Comparison of ENCODE assay signal across 1 cellular context in the genomic region with DNA sequence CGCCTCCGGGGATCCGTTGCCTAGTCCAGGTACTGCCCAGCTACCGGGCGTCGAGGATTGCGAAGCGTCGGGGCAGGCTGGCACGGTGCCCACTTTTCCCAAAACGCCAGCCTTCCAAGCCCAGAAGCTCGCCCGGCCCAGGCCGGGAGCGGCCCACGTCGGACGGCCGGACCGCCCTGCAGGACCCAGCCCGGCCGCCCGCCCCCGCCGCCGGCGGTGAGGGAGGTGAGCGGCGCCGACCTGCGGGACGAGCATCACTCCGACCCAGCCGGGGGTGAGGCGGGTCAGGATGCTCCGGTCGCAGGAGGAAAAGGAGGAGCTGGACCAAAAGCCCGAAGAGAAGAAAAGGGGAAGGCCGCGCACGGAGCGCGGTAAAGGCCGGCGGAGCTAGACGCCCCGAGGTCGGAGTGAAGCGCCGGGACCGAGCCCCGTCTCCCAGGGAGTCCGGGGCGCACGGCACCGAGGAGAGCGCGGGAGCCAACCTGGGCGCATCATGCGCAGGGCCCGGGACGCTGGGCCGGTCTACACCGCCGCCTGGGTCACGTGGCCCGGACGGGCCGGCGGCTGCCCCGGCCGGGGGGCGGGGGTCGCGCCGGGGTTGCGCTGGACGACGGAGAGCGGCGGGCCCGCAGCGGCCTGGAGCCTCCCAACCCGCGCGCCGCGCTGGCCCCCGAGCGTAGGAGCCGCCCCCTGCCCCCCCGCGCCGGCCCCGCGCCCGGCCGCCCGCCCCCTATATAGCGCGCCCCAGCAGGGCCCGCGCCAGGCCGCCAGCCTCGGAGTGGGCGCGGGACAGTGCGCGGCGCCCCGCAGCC.
TF ChIP-seq lines count a peak whose summit lies in the region.

AQP5 (plus strand) TSS at position 762 of the 812 bp plus-strand sequence. CDS start 146 bp downstream, outside the sequence.

TF ChIP-seq in WTC11, 78 proteins besides CTCF, POLR2A, EP300 and RAD21 (continued from another document):
- TF ChIP-seq, protein P1, sequence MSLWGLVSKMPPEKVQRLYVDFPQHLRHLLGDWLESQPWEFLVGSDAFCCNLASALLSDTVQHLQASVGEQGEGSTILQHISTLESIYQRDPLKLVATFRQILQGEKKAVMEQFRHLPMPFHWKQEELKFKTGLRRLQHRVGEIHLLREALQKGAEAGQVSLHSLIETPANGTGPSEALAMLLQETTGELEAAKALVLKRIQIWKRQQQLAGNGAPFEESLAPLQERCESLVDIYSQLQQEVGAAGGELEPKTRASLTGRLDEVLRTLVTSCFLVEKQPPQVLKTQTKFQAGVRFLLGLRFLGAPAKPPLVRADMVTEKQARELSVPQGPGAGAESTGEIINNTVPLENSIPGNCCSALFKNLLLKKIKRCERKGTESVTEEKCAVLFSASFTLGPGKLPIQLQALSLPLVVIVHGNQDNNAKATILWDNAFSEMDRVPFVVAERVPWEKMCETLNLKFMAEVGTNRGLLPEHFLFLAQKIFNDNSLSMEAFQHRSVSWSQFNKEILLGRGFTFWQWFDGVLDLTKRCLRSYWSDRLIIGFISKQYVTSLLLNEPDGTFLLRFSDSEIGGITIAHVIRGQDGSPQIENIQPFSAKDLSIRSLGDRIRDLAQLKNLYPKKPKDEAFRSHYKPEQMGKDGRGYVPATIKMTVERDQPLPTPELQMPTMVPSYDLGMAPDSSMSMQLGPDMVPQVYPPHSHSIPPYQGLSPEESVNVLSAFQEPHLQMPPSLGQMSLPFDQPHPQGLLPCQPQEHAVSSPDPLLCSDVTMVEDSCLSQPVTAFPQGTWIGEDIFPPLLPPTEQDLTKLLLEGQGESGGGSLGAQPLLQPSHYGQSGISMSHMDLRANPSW (CRISPR knock-in tag; conservative IDR thresholded peaks at IDR 0.05; ENCODE audit: low read depth): no peak
- TF ChIP-seq TCF7 (CRISPR knock-in tag; IDR thresholded peaks at IDR 0.05; ENCODE audit: low read depth): no peak
- no peak for TF ChIP-seq ZNF416 (CRISPR knock-in tag; IDR thresholded peaks at IDR 0.05)
- no peak for TF ChIP-seq NR2C2 (CRISPR knock-in tag; IDR thresholded peaks at IDR 0.05)
- TF ChIP-seq USF1 (CRISPR knock-in tag; IDR thresholded peaks at IDR 0.05): peak; percentile 80
- no peak for TF ChIP-seq CREB1 (CRISPR knock-in tag; IDR thresholded peaks at IDR 0.05)
- TF ChIP-seq PRDM15 (CRISPR knock-in tag; IDR thresholded peaks at IDR 0.05): no peak
- TF ChIP-seq ZNF219 (CRISPR knock-in tag; IDR thresholded peaks at IDR 0.05; ENCODE audit: borderline replicate concordance): no peak
- no peak for TF ChIP-seq ZNF138 (CRISPR knock-in tag; conservative IDR thresholded peaks at IDR 0.05)
- no peak for TF ChIP-seq MXD4 (CRISPR knock-in tag; IDR thresholded peaks at IDR 0.05; ENCODE audit: borderline replicate concordance)
- TF ChIP-seq PRRX2 (CRISPR knock-in tag; IDR thresholded peaks at IDR 0.05): no peak
- no peak for TF ChIP-seq NFYB (CRISPR knock-in tag; conservative IDR thresholded peaks at IDR 0.05; ENCODE audit: low read depth)
- TF ChIP-seq TP53 (CRISPR knock-in tag; IDR thresholded peaks at IDR 0.05): no peak
- TF ChIP-seq ESRRA (CRISPR knock-in tag; IDR thresholded peaks at IDR 0.05; ENCODE audit: borderline replicate concordance): no peak
- no peak for TF ChIP-seq MYBL2 (CRISPR knock-in tag; IDR thresholded peaks at IDR 0.05)
- TF ChIP-seq, protein P2, sequence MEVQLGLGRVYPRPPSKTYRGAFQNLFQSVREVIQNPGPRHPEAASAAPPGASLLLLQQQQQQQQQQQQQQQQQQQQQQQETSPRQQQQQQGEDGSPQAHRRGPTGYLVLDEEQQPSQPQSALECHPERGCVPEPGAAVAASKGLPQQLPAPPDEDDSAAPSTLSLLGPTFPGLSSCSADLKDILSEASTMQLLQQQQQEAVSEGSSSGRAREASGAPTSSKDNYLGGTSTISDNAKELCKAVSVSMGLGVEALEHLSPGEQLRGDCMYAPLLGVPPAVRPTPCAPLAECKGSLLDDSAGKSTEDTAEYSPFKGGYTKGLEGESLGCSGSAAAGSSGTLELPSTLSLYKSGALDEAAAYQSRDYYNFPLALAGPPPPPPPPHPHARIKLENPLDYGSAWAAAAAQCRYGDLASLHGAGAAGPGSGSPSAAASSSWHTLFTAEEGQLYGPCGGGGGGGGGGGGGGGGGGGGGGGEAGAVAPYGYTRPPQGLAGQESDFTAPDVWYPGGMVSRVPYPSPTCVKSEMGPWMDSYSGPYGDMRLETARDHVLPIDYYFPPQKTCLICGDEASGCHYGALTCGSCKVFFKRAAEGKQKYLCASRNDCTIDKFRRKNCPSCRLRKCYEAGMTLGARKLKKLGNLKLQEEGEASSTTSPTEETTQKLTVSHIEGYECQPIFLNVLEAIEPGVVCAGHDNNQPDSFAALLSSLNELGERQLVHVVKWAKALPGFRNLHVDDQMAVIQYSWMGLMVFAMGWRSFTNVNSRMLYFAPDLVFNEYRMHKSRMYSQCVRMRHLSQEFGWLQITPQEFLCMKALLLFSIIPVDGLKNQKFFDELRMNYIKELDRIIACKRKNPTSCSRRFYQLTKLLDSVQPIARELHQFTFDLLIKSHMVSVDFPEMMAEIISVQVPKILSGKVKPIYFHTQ (CRISPR knock-in tag; IDR thresholded peaks at IDR 0.05): no peak
